Comparison of ENCODE assay signal across 2 cellular contexts in the genomic region with DNA sequence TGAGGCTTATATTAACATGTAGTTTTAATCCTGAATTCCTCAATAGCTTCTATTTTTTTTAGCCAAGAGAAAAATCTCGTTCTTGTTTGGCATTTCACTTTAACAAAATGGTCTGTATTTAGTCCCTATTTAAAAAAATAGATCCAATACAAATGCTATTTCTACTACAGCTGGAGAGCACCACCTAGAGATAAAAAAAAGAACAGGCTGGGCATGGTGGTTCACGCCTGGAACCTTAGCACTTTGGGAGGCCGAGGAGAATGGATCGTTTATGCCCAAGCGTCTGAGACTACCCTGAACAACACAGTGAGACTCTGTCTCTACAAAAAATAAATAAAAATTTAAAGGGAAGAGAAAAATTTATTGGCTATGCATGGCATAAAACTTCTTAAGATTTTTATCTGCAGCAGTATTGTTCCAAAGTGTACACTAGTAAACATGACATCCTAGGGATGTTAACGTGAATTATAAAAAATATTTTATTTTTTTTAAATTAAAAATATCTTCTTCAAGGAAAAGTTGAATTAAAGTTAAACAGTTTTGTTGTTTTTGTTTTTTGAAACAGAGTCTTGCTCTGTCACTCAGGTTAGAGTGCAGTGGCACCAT.
TF ChIP-seq lines count a peak whose summit lies in the region.

No MANE protein-coding gene starts in this region.

TF ChIP-seq in HCT116, 20 proteins besides CTCF, POLR2A, EP300 and RAD21 (continued from another document):
- no peak for TF ChIP-seq MAX (IDR thresholded peaks at IDR 0.05)

TF ChIP-seq in SK-N-SH treated with all-trans-retinoic acid at 6 μM for 48 hours, 23 proteins besides CTCF, POLR2A, EP300 and RAD21 (continued from another document):
- TF ChIP-seq POU6F1 (CRISPR knock-in tag; IDR thresholded peaks at IDR 0.05; ENCODE audit: borderline replicate concordance, low read depth) (no peak), ZNF565 (CRISPR knock-in tag; conservative IDR thresholded peaks at IDR 0.05; ENCODE audit: low read depth) (no peak), OSR1 (CRISPR knock-in tag; IDR thresholded peaks at IDR 0.05) (no peak), TOX (CRISPR knock-in tag; IDR thresholded peaks at IDR 0.05; ENCODE audit: borderline replicate concordance) (no peak), ZNF70 (CRISPR knock-in tag; IDR thresholded peaks at IDR 0.05) (no peak)
